In the genomic region with DNA sequence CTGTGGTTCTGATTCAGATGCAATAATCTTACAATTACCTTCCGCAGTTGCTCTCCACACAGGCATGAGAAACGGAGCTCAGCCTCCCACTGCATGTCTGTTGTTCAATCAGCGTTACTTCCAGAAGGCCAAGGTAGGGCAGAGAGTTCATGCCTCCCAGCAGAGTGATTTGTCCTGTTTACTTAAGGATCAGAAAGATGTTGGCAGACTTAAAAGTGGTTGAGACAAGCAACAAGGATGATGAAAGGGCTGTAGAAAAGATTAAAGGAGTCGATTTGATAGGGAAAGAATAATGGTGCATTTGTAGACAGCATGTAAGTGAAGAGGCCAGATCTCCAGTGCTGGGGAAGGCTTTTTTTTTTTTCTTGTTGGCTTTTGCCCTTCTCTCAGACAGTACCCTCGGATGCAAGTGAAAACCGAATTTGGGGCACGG, we compare ENCODE assay signal across 24 cellular contexts. TPM values are rescaled to one million over a fixed set of nuclear protein-coding genes. Genes with fewer than 3 reads are reported as not detected.
A peak's percentile ranks its signal among the peaks of the same experiment; 100 is the strongest.
DNase-seq lines count a peak whose midpoint lies in the region; ATAC-seq and TF ChIP-seq lines count a peak whose summit lies in the region.
"Had no signal": no experiment of that assay in that cellular context is flagged by ENCODE, and none has a peak within 500 bp of the region (broad histone marks: within the 10 kb centered on the region; RNA-seq: fewer than 3 reads in every experiment).

No MANE protein-coding gene starts in this region.

- no peaks in the 10 kb centered on the region for H3K27me3 ChIP-seq in upper lobe of right lung
- H3K27me3 ChIP-seq: right atrium auricular region had no signal

- CTCF ChIA-PET in activated CD8-positive, alpha-beta T cell treated with anti-CD3 and anti-CD28 coated beads for 36 hours (lab: Charles Lee), result interaction anchor here (0.9 to 1.2 kb wide), 2 partner anchors 11 to 48 kb away, joined by 3 read pairs; no protein-coding TSS in a partner anchor

- H3K36me3 ChIP-seq in upper lobe of right lung, result no peaks in the 10 kb centered on the region
- H3K36me3 ChIP-seq: HAP-1, right atrium auricular region had no signal

- POLR2A ChIA-PET in activated CD8-positive, alpha-beta T cell treated with anti-CD3 and anti-CD28 coated beads for 36 hours (lab: Charles Lee), result interaction anchor here (8.6 kb wide), 1 partner anchor 21 kb away, joined by 77 read pairs; no protein-coding TSS in a partner anchor

- no peak overlapping the region for H3K4me3 ChIP-seq in upper lobe of right lung
- H3K4me3 ChIP-seq: HAP-1, right atrium auricular region had no signal

- H3K9me3 ChIP-seq in upper lobe of right lung, result no peaks in the 10 kb centered on the region
- H3K9me3 ChIP-seq: HAP-1, right atrium auricular region had no signal

- H3K4me1 ChIP-seq in upper lobe of right lung, result no peaks in the 10 kb centered on the region
- H3K4me1 ChIP-seq: HAP-1, right atrium auricular region had no signal

- intact Hi-C loops in upper lobe of right lung (cut with DNase I), result no loop called here
- intact Hi-C loops in activated CD8-positive, alpha-beta T cell treated with anti-CD3 and anti-CD28 coated beads for 36 hours (cut with micrococcal nuclease), result no loop called here

- H3K27me3 Mint-ChIP-seq in activated CD8-positive, alpha-beta T cell treated with anti-CD3 and anti-CD28 coated beads for 36 hours, result no peaks in the 10 kb centered on the region
- H3K27me3 Mint-ChIP-seq: activated CD4-positive, alpha-beta T cell treated with anti-CD3 and anti-CD28 coated beads for 36 hours; naive thymus-derived CD4-positive, alpha-beta T cell had no signal

- H3K4me1 Mint-ChIP-seq in activated CD8-positive, alpha-beta T cell treated with anti-CD3 and anti-CD28 coated beads for 36 hours (ENCODE audit: low read depth), result peaks cover 20% of the 10 kb centered on the region

- H3K27ac Mint-ChIP-seq in activated CD8-positive, alpha-beta T cell treated with anti-CD3 and anti-CD28 coated beads for 36 hours, result no peak overlapping the region
- H3K27ac Mint-ChIP-seq: activated CD4-positive, alpha-beta T cell treated with anti-CD3 and anti-CD28 coated beads for 36 hours; activated naive CD4-positive, alpha-beta T cell treated with anti-CD3 and anti-CD28 coated beads, Interleukin-2, amount 10 ng/mL, durations not matched to agents 7 days and 5 days; activated T-cell treated with anti-CD3 and anti-CD28 coated beads, Interleukin-2, amount 50 U/mL, for 72 hours; naive thymus-derived CD4-positive, alpha-beta T cell had no signal

- H3K9me3 Mint-ChIP-seq in activated CD8-positive, alpha-beta T cell treated with anti-CD3 and anti-CD28 coated beads for 36 hours, result no peaks in the 10 kb centered on the region
- H3K9me3 Mint-ChIP-seq: activated naive CD4-positive, alpha-beta T cell treated with anti-CD3 and anti-CD28 coated beads, Interleukin-2, amount 10 ng/mL, durations not matched to agents 7 days and 5 days; activated T-cell treated with anti-CD3 and anti-CD28 coated beads, Interleukin-2, amount 50 U/mL, for 72 hours; naive thymus-derived CD4-positive, alpha-beta T cell had no signal

- no peak overlapping the region for H3K4me3 Mint-ChIP-seq in activated CD8-positive, alpha-beta T cell treated with anti-CD3 and anti-CD28 coated beads for 36 hours
- H3K4me3 Mint-ChIP-seq: activated CD4-positive, alpha-beta T cell treated with anti-CD3 and anti-CD28 coated beads for 36 hours; activated naive CD4-positive, alpha-beta T cell treated with anti-CD3 and anti-CD28 coated beads, Interleukin-2, amount 10 ng/mL, durations not matched to agents 7 days and 5 days; activated T-cell treated with anti-CD3 and anti-CD28 coated beads, Interleukin-2, amount 50 U/mL, for 72 hours; naive thymus-derived CD4-positive, alpha-beta T cell had no signal

- no peak for TF ChIP-seq CTCF in upper lobe of right lung (IDR thresholded peaks at IDR 0.05)
- no peak for TF ChIP-seq CTCF in activated CD8-positive, alpha-beta T cell treated with anti-CD3 and anti-CD28 coated beads for 36 hours (IDR thresholded peaks at IDR 0.05)

- H3K36me3 Mint-ChIP-seq in activated CD8-positive, alpha-beta T cell treated with anti-CD3 and anti-CD28 coated beads for 36 hours (ENCODE audit: low read depth), result no peaks in the 10 kb centered on the region

- H3K27ac ChIP-seq in epithelial cell of prostate (peak overlapping the region; percentile 50), upper lobe of right lung (no peak overlapping the region)
- H3K27ac ChIP-seq: right atrium auricular region had no signal

- peak; percentile 55 for DNase-seq in NCI-H82 (lab: John Stamatoyannopoulos, UW)
- DNase-seq in NCI-H82 treated with DMSO at 0.1 percent for 48 hours (lab: John Stamatoyannopoulos, UW; ENCODE audit: unreplicated experiment), result no peak
- DNase-seq in epithelial cell of prostate (ENCODE audit: low read depth, low spot score), result peak; percentile 67
- DNase-seq in upper lobe of right lung, result no peak
- no peak for DNase-seq in activated gamma-delta T cell treated with Interleukin-2 at 50 U/mL for 16 hours
- DNase-seq in activated CD8-positive, alpha-beta T cell treated with anti-CD3 and anti-CD28 coated beads for 36 hours, result no peak
- DNase-seq: 8988T; activated CD4-positive, alpha-beta T cell treated with anti-CD3 and anti-CD28 coated beads for 36 hours; activated naive CD4-positive, alpha-beta T cell treated with anti-CD3 and anti-CD28 coated beads, Interleukin-2, amount 10 ng/mL, durations not matched to agents 7 days and 5 days; activated T-cell treated with anti-CD3 and anti-CD28 coated beads, Interleukin-2, amount 50 U/mL, for 72 hours; AML-193; DND-41; glutamatergic neuron; naive thymus-derived CD4-positive, alpha-beta T cell; NCI-H1436; SHP77 treated with DMSO at 0.1 percent for 48 hours; stimulated activated CD4-positive, alpha-beta T cell treated with anti-CD3 and anti-CD28 coated beads, Interleukin-12 subunit alpha, Interleukin-12 subunit beta, amount 100 ng/mL, for 4 hours; trophoblast cell had no signal

- ATAC-seq in upper lobe of right lung, result peak; percentile 16
- no peak for ATAC-seq in activated CD8-positive, alpha-beta T cell treated with anti-CD3 and anti-CD28 coated beads for 36 hours
- ATAC-seq: activated CD4-positive, alpha-beta T cell treated with anti-CD3 and anti-CD28 coated beads for 36 hours; activated T-cell treated with anti-CD3 and anti-CD28 coated beads, Interleukin-2, amount 50 U/mL, for 72 hours; naive thymus-derived CD4-positive, alpha-beta T cell had no signal

RNA-seq across cellular contexts. Expression of a gene that starts 26.6 kb away (rescaled TPM):
- 5.9 TPM for total RNA-seq in upper lobe of right lung
- 100 to 1,000 TPM; 162 to 165 TPM for total RNA-seq in activated CD8-positive, alpha-beta T cell treated with anti-CD3 and anti-CD28 coated beads for 36 hours

RNA-seq across cellular contexts. Expression of a gene that starts 26.9 kb away (rescaled TPM):
- total RNA-seq in upper lobe of right lung, result 13.9 TPM
- total RNA-seq in activated CD8-positive, alpha-beta T cell treated with anti-CD3 and anti-CD28 coated beads for 36 hours, result 1 to 10 TPM; 2.3 to 3.5 TPM

RNA-seq across cellular contexts. Expression of a gene that starts 29.8 kb away (rescaled TPM):
- not detected for total RNA-seq in upper lobe of right lung
- total RNA-seq in activated CD8-positive, alpha-beta T cell treated with anti-CD3 and anti-CD28 coated beads for 36 hours, result not detected
- total RNA-seq: activated CD4-positive, alpha-beta T cell treated with anti-CD3 and anti-CD28 coated beads for 36 hours; activated T-cell treated with anti-CD3 and anti-CD28 coated beads, Interleukin-2, amount 50 U/mL, for 72 hours; cardiac septum; mesenteric fat pad; naive thymus-derived CD4-positive, alpha-beta T cell; OCI-LY7; osteoblast; right atrium auricular region had no signal

RNA-seq across cellular contexts. Expression of a gene that starts 38.5 kb away (rescaled TPM):
- 0.93 TPM for total RNA-seq in upper lobe of right lung
- 10 to 100 TPM; 92.6 to 95.0 TPM for total RNA-seq in activated CD8-positive, alpha-beta T cell treated with anti-CD3 and anti-CD28 coated beads for 36 hours

Comparison
In these comparisons a context has a peak if more than half of its experiments do, and no peak if none do; other contexts are left out.
1. DNase-seq: peak in NCI-H82 (single experiment) and epithelial cell of prostate (single experiment); none in NCI-H82 treated with DMSO at 0.1 percent for 48 hours (single experiment), upper lobe of right lung (single experiment), activated gamma-delta T cell treated with Interleukin-2 at 50 U/mL for 16 hours (single experiment) and activated CD8-positive, alpha-beta T cell treated with anti-CD3 and anti-CD28 coated beads for 36 hours (single experiment).
2. RNA of a gene that starts 26.6 kb away (total RNA-seq): 162 to 165 TPM in activated CD8-positive, alpha-beta T cell treated with anti-CD3 and anti-CD28 coated beads for 36 hours; 5.9 TPM in upper lobe of right lung (single experiment); every median in the first group is over 10 times any median in the second.